17 cellular contexts compared by ENCODE assay signal in the genomic region with DNA sequence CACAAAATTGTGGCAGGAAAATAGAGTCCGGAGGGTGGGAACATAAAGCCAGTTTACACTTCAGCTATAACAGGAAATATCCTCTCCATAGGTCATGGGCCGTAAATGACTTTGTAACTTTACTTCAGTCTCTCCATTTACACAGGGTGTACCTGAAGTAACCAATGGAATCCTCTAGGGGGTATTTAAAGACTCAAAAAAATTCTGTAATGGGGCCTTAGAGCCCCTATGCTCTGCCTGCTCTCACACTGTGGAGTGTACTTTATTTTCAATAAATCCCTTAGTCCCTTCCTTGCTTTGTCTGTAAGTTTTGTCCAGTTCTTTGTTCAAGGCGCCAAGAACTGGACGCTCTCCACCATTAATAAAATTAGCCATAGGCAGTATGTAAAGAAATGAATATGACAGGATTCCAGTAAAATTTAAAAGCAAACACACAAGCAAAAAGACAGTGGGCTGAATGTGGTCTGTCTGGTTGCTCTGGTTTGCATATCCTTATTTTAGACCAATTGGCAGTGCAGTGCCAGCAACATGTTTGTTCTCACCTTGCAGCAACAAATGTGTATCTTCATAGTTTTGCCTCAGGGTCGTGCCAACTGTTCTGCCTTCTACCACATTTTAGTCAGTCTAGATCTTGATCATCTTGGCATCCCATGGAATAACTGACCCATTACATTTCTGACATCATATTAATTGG.
DNase-seq lines count a peak whose midpoint lies in the region; ATAC-seq and TF ChIP-seq lines count a peak whose summit lies in the region.
"Had no signal": no experiment of that assay in that cellular context is flagged by ENCODE, and none has a peak within 500 bp of the region (broad histone marks: within the 10 kb centered on the region; RNA-seq: fewer than 3 reads in every experiment).

No MANE protein-coding gene starts in this region.

- no peak overlapping the region for H3K4me2 ChIP-seq in H9 (ENCODE audit: insufficient read depth, insufficient read length, low read length)
- H3K4me2 ChIP-seq: BLaER1 treated with 17β-estradiol and CSF1 and Interleukin-3, amounts not matched to agents 10 nM and 100 nM; KMS-11 had no signal

- H2AK5ac ChIP-seq in H9 (ENCODE audit: insufficient read length, low read length), result no peak overlapping the region

- H4K8ac ChIP-seq in H9 (replicated peaks; ENCODE audit: insufficient read length, low read depth, low read length), result no peak overlapping the region

- no peaks in the 10 kb centered on the region for H3K27me3 ChIP-seq in H9 (ENCODE audit: insufficient read depth, low read length)
- H3K27me3 ChIP-seq: BLaER1 treated with 17β-estradiol and CSF1 and Interleukin-3, amounts not matched to agents 10 nM and 100 nM had no signal

- no peak overlapping the region for H3K56ac ChIP-seq in H9 (ENCODE audit: insufficient read length, low read depth, low read length)

- H3K4me3 Mint-ChIP-seq in H9, result no peak overlapping the region

- no peak overlapping the region for H3K18ac ChIP-seq in H9 (ENCODE audit: insufficient read length, low read depth, low read length)

- H3K4me1 ChIP-seq in H9 (ENCODE audit: insufficient read depth, low read length), result peaks cover 10% of the 10 kb centered on the region
- H3K4me1 ChIP-seq: BLaER1 treated with 17β-estradiol and CSF1 and Interleukin-3, amounts not matched to agents 10 nM and 100 nM had no signal

- DNase-seq in H9 (no peak), OCI-M1 (lab: John Stamatoyannopoulos, UW) (peak; percentile 5), epithelial cell of proximal tubule (ENCODE audit: low read depth) (no peak), NCI-H1417 treated with DMSO at 0.1 percent for 48 hours (lab: John Stamatoyannopoulos, UW) (no peak)
- DNase-seq: DND-41, GDM1, H7, NCI-H1930, NCI-H446, NCI-H774 had no signal

- H2BK15ac ChIP-seq in H9 (ENCODE audit: low read depth, low read length), result no peak overlapping the region

- H2BK12ac ChIP-seq in H9 (ENCODE audit: insufficient read length, low read depth, low read length), result no peak overlapping the region

- H3K9me3 Mint-ChIP-seq in H9, result peaks cover 4 to 5% of the 10 kb centered on the region in 2 experiments; a peak in 4 of 5 replicates

- H3K27ac ChIP-seq in 22Rv1, result peak overlapping the region; percentile 80
- H3K27ac ChIP-seq in H9 (ENCODE audit: insufficient read length, low read depth, low read length), result no peak overlapping the region
- H3K27ac ChIP-seq: BLaER1 treated with 17β-estradiol and CSF1 and Interleukin-3, amounts not matched to agents 10 nM and 100 nM; KMS-11 had no signal

- H3T11ph ChIP-seq in H9 (ENCODE audit: low read length), result no peak overlapping the region

- H3K36me3 Mint-ChIP-seq in H9 (ENCODE audit: insufficient read depth in 1 of 3, low read depth in 3 of 3), result peaks cover 5 to 15% (median 11%) of the 10 kb centered on the region in 3 experiments

- H3K4ac ChIP-seq in H9 (ENCODE audit: low read depth, low read length), result no peak overlapping the region

- WGBS in H9 (ENCODE audit: extremely low coverage, insufficient read length, low lambda C conversion rate), result no CpG with 5 or more reads among the region's 5 CpGs

- no peak overlapping the region for H3K9ac ChIP-seq in H9 (ENCODE audit: extremely low read depth, insufficient read length, low read length)
- H3K9ac ChIP-seq: BLaER1 treated with 17β-estradiol and CSF1 and Interleukin-3, amounts not matched to agents 10 nM and 100 nM; KMS-11 had no signal

- no peaks in the 10 kb centered on the region for H3K27me3 Mint-ChIP-seq in H9 (ENCODE audit: low read depth)

- H2BK5ac ChIP-seq in H9 (ENCODE audit: insufficient read length, low read length), result no peak overlapping the region

- H3K79me1 ChIP-seq in H9 (ENCODE audit: insufficient read depth, low read depth, low read length, poor library complexity, severe bottlenecking), result no peaks in the 10 kb centered on the region

- H3K79me2 ChIP-seq in H9 (ENCODE audit: insufficient read depth, low read length), result no peaks in the 10 kb centered on the region

- H2BK120ac ChIP-seq in H9 (ENCODE audit: low read depth, low read length, poor library complexity, severe bottlenecking), result no peak overlapping the region

- H3K9me3 ChIP-seq in H9 (ENCODE audit: control insufficient read depth, low read depth, low read length), result no peaks in the 10 kb centered on the region
- H3K9me3 ChIP-seq: BLaER1 treated with 17β-estradiol and CSF1 and Interleukin-3, amounts not matched to agents 10 nM and 100 nM had no signal

- no peak overlapping the region for H3K23ac ChIP-seq in H9 (ENCODE audit: insufficient read length, low read depth, low read length)

- H4K5ac ChIP-seq in H9 (ENCODE audit: insufficient read length, low read depth, low read length), result no peak overlapping the region

- H3K23me2 ChIP-seq in H9 (ENCODE audit: insufficient read length, low read depth, low read length, poor library complexity, severe bottlenecking), result no peaks in the 10 kb centered on the region

- H3K4me3 ChIP-seq in epithelial cell of proximal tubule (ENCODE audit: low read depth, low read length), result no peak overlapping the region
- H3K4me3 ChIP-seq: BLaER1 treated with 17β-estradiol and CSF1 and Interleukin-3, amounts not matched to agents 10 nM and 100 nM had no signal

- no peak overlapping the region for H2BK20ac ChIP-seq in H9 (ENCODE audit: low read depth, low read length, poor library complexity, severe bottlenecking)

- H3K4me1 Mint-ChIP-seq in H9, result peaks cover 48 to 53% of the 10 kb centered on the region in 2 experiments

- no peak overlapping the region for H2AFZ ChIP-seq in H9 (ENCODE audit: low read length)

- TF ChIP-seq CTCF in 22Rv1 (IDR thresholded peaks at IDR 0.05) (peak; percentile 41), H9 (conservative IDR thresholded peaks at IDR 0.05) (peak; percentile 48; the same call in 2 of the 3 replicates), epithelial cell of proximal tubule (conservative IDR thresholded peaks at IDR 0.05; ENCODE audit: low read depth, low read length) (peak; percentile 8)

- no peak overlapping the region for H4K91ac ChIP-seq in H9 (ENCODE audit: insufficient read length, low read depth, low read length)

- no peak overlapping the region for H3K14ac ChIP-seq in H9 (ENCODE audit: insufficient read depth, low read length)

- no peaks in the 10 kb centered on the region for H4K20me1 ChIP-seq in H9 (ENCODE audit: control insufficient read depth, insufficient read depth, insufficient read length)
- H4K20me1 ChIP-seq: BLaER1 treated with 17β-estradiol and CSF1 and Interleukin-3, amounts not matched to agents 10 nM and 100 nM had no signal

- no peak overlapping the region for H3K27ac Mint-ChIP-seq in H9

- ATAC-seq in GM19452 (IDR thresholded peaks at IDR 0.05; ENCODE audit: unreplicated experiment) (no peak), GM19467 (IDR thresholded peaks at IDR 0.05; ENCODE audit: unreplicated experiment) (no peak), HG03354 (IDR thresholded peaks at IDR 0.05; ENCODE audit: poor library complexity, severe bottlenecking, unreplicated experiment) (no peak)
- ATAC-seq: Panc1 had no signal
